9 cellular contexts compared by ENCODE assay signal in genomic region chr15:84817461-84818081, GRCh38. TPM values are rescaled to one million over a fixed set of nuclear protein-coding genes. Genes with fewer than 3 reads are reported as not detected.
A peak's percentile ranks its signal among the peaks of the same experiment; 100 is the strongest.
DNase-seq lines count a peak whose midpoint lies in the region; ATAC-seq and TF ChIP-seq lines count a peak whose summit lies in the region.
"Had no signal": no experiment of that assay in that cellular context is flagged by ENCODE, and none has a peak within 500 bp of the region (broad histone marks: within the 10 kb centered on the region; RNA-seq: fewer than 3 reads in every experiment).

No MANE protein-coding gene starts in this region.

- H3K4me3 ChIP-seq in BLaER1 = no peak overlapping the region
- H3K4me3 ChIP-seq in left ventricle myocardium inferior = peak overlapping the region; percentile 73
- H3K4me3 ChIP-seq in neural progenitor cell = peak overlapping the region; percentile 26

- POLR2A ChIA-PET in activated CD8-positive, alpha-beta T cell treated with anti-CD3 and anti-CD28 coated beads, Interleukin-2, amount 10 ng/mL, durations not matched to agents 7 days and 5 days (lab: Charles Lee) = no interaction called here

- H3K4me1 ChIP-seq in BLaER1 (peaks cover 23% of the 10 kb centered on the region), left ventricle myocardium inferior (peaks cover 65% of the 10 kb centered on the region), neural progenitor cell (peaks cover 36% of the 10 kb centered on the region)

- peaks cover 5% of the 10 kb centered on the region; the same call in 1 of the 2 replicates for H3K9me3 ChIP-seq in BLaER1
- H3K9me3 ChIP-seq in left ventricle myocardium inferior (replicated peaks) = no peaks in the 10 kb centered on the region
- no peaks in the 10 kb centered on the region for H3K9me3 ChIP-seq in neural progenitor cell (ENCODE audit: low read depth)

- H3K4me2 ChIP-seq in BLaER1 (peak overlapping the region; percentile 52), neural progenitor cell (peak overlapping the region; percentile 60)

- H2AFZ ChIP-seq in neural progenitor cell (replicated peaks) = peak overlapping the region; percentile 90

- no peaks in the 10 kb centered on the region for H3K9me3 Mint-ChIP-seq in activated CD8-positive, alpha-beta T cell treated with anti-CD3 and anti-CD28 coated beads, Interleukin-2, amount 10 ng/mL, durations not matched to agents 7 days and 5 days (ENCODE audit: insufficient read depth)
- peaks cover 4% of the 10 kb centered on the region for H3K9me3 Mint-ChIP-seq in neural progenitor cell

- peaks cover 13% of the 10 kb centered on the region for H3K4me1 Mint-ChIP-seq in activated CD8-positive, alpha-beta T cell treated with anti-CD3 and anti-CD28 coated beads, Interleukin-2, amount 10 ng/mL, durations not matched to agents 7 days and 5 days (ENCODE audit: low read depth)
- H3K4me1 Mint-ChIP-seq in neural progenitor cell = peaks cover 27% of the 10 kb centered on the region

- no peak for DNase-seq in activated CD8-positive, alpha-beta T cell treated with anti-CD3 and anti-CD28 coated beads, Interleukin-2, amount 10 ng/mL, durations not matched to agents 7 days and 5 days
- no peak for DNase-seq in left ventricle myocardium inferior
- DNase-seq in neural progenitor cell (ENCODE audit: low spot score) = peak; percentile 72
- DNase-seq in SK-N-DZ (ENCODE audit: low spot score) = no peak
- no peak for DNase-seq in A172 (ENCODE audit: low spot score)
- DNase-seq in NOMO-1 treated with dmso at 0.1 percent for 144 hours (lab: John Stamatoyannopoulos, UW; ENCODE audit: unreplicated experiment) = no peak
- DNase-seq in activated naive CD4-positive, alpha-beta T cell treated with anti-CD3 and anti-CD28 coated beads, Interleukin-2, amount 50 U/mL, for 16 hours = no peak

- TF ChIP-seq CTCF in left ventricle myocardium inferior (IDR thresholded peaks at IDR 0.05; ENCODE audit: borderline replicate concordance) = no peak
- TF ChIP-seq CTCF in neural progenitor cell (IDR thresholded peaks at IDR 0.05) = peak; percentile 5

- H3K9ac ChIP-seq in BLaER1 (no peak overlapping the region), neural progenitor cell (no peak overlapping the region)

- intact Hi-C loops in left ventricle myocardium inferior (cut with micrococcal nuclease) = no loop called here

- H3K27me3 ChIP-seq in BLaER1 = no peaks in the 10 kb centered on the region
- no peaks in the 10 kb centered on the region for H3K27me3 ChIP-seq in left ventricle myocardium inferior (ENCODE audit: low read depth)
- H3K27me3 ChIP-seq in neural progenitor cell = no peaks in the 10 kb centered on the region

- no peaks in the 10 kb centered on the region for H3K36me3 ChIP-seq in BLaER1
- H3K36me3 ChIP-seq in left ventricle myocardium inferior = no peaks in the 10 kb centered on the region
- no peaks in the 10 kb centered on the region for H3K36me3 ChIP-seq in neural progenitor cell

- H4K20me1 ChIP-seq in BLaER1 = no peaks in the 10 kb centered on the region
- no peaks in the 10 kb centered on the region for H4K20me1 ChIP-seq in neural progenitor cell (ENCODE audit: low read depth)

- no peak for ATAC-seq in activated CD8-positive, alpha-beta T cell treated with anti-CD3 and anti-CD28 coated beads, Interleukin-2, amount 10 ng/mL, durations not matched to agents 7 days and 5 days

- no peak overlapping the region for H3K4me3 Mint-ChIP-seq in activated CD8-positive, alpha-beta T cell treated with anti-CD3 and anti-CD28 coated beads, Interleukin-2, amount 10 ng/mL, durations not matched to agents 7 days and 5 days
- H3K4me3 Mint-ChIP-seq in neural progenitor cell = peak overlapping the region; percentile 61
- H3K4me3 Mint-ChIP-seq: B cell had no signal

- H3K36me3 Mint-ChIP-seq in activated CD8-positive, alpha-beta T cell treated with anti-CD3 and anti-CD28 coated beads, Interleukin-2, amount 10 ng/mL, durations not matched to agents 7 days and 5 days (ENCODE audit: low read depth) = no peaks in the 10 kb centered on the region
- peaks cover 4% of the 10 kb centered on the region for H3K36me3 Mint-ChIP-seq in neural progenitor cell

- H3K27ac ChIP-seq in BLaER1 (peak overlapping the region; percentile 35; the same call in 1 of the 2 replicates), left ventricle myocardium inferior (replicated peaks) (peak overlapping the region; percentile 95), neural progenitor cell (no peak overlapping the region)

- H3K27me3 Mint-ChIP-seq in activated CD8-positive, alpha-beta T cell treated with anti-CD3 and anti-CD28 coated beads, Interleukin-2, amount 10 ng/mL, durations not matched to agents 7 days and 5 days (ENCODE audit: low read depth) = peaks cover 11% of the 10 kb centered on the region
- peaks cover 12% of the 10 kb centered on the region for H3K27me3 Mint-ChIP-seq in neural progenitor cell (ENCODE audit: insufficient read depth, low read depth)

- CTCF ChIA-PET in activated CD8-positive, alpha-beta T cell treated with anti-CD3 and anti-CD28 coated beads, Interleukin-2, amount 10 ng/mL, durations not matched to agents 7 days and 5 days (lab: Charles Lee) = no interaction called here

- peak overlapping the region; percentile 10 for H3K27ac Mint-ChIP-seq in activated CD8-positive, alpha-beta T cell treated with anti-CD3 and anti-CD28 coated beads, Interleukin-2, amount 10 ng/mL, durations not matched to agents 7 days and 5 days
- peak overlapping the region; percentile 95 for H3K27ac Mint-ChIP-seq in neural progenitor cell
- H3K27ac Mint-ChIP-seq: B cell had no signal

- H3K79me2 ChIP-seq in neural progenitor cell (ENCODE audit: low read depth) = no peaks in the 10 kb centered on the region

- peaks cover 26% of the 10 kb centered on the region for H3F3A ChIP-seq in neural progenitor cell (ENCODE audit: low read depth)

RNA-seq across cellular contexts. Expression of gene ALPK3, which starts 0.4 kb away (rescaled TPM):
- total RNA-seq in activated CD8-positive, alpha-beta T cell treated with anti-CD3 and anti-CD28 coated beads, Interleukin-2, amount 10 ng/mL, durations not matched to agents 7 days and 5 days = under 1 TPM; 0.18 to 0.24 TPM
- 181 TPM for total RNA-seq in left ventricle myocardium inferior
- total RNA-seq in neural progenitor cell (ENCODE audit: low replicate concordance) = 5.4 and 9.5 TPM in 2 replicates
- 0.12 and 0.14 TPM in 2 replicates for polyA plus RNA-seq in SK-N-DZ (2014; cell fraction: cytosol; rRNA removed)
- polyA plus RNA-seq in SK-N-DZ (2014; cell fraction: nucleus; rRNA removed) = 0.05 and 0.64 TPM in 2 replicates
- total RNA-seq in A172 (2014; rRNA removed; shearing (Covaris generic)) = 0.10 and 0.12 TPM in 2 replicates

Comparison
In these comparisons a context has a peak if more than half of its experiments do, and no peak if none do; other contexts are left out.
1. RNA of gene ALPK3, which starts 0.4 kb away (total RNA-seq): 181 TPM in left ventricle myocardium inferior (single experiment); 5.4 to 9.5 TPM in neural progenitor cell, 0.18 to 0.24 TPM in activated CD8-positive, alpha-beta T cell treated with anti-CD3 and anti-CD28 coated beads, Interleukin-2, amount 10 ng/mL, durations not matched to agents 7 days and 5 days and 0.10 to 0.12 TPM in A172; every median in the first group is over 10 times any median in the second.